In the genomic region with DNA sequence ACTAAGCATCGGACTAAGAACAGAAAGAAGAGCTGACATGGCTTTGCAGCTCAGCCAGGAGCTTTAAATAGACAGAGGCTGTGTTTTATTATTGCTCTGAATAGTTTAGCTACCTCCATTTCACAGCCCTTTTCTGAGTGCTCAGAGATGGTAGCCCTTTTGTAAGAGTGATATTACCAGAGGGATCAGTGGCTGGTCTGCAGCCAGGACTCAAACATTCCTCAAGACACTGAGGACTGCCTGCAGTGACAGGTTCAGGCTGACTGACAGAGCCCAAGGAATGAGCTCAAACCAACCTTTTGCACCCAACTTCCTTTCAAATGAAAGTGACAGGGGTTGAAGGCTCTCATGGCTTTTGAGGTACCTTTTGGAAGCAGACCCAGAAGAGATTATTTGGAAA, we compare ENCODE assay signal across 8 cellular contexts.
DNase-seq lines count a peak whose midpoint lies in the region; ATAC-seq and TF ChIP-seq lines count a peak whose summit lies in the region.

No MANE protein-coding gene starts in this region.

- no peaks in the 10 kb centered on the region for H3K27me3 Mint-ChIP-seq in CD4-positive, alpha-beta T cell
- no peaks in the 10 kb centered on the region for H3K27me3 Mint-ChIP-seq in endodermal cell (ENCODE audit: insufficient read depth)

- CTCF ChIA-PET in CD4-positive, alpha-beta T cell (lab: Charles Lee) = no interaction called here

- H3K27ac Mint-ChIP-seq in CD4-positive, alpha-beta T cell = peak overlapping the region; percentile 96
- H3K27ac Mint-ChIP-seq in endodermal cell = no peak overlapping the region

- no peaks in the 10 kb centered on the region for H3K9me3 ChIP-seq in CD4-positive, alpha-beta T cell (ENCODE audit: control insufficient read depth, low read length)
- no peaks in the 10 kb centered on the region for H3K9me3 ChIP-seq in endodermal cell (ENCODE audit: control insufficient read depth, low read length)

- H3K4me3 ChIP-seq in endodermal cell (ENCODE audit: low read length) = no peak overlapping the region

- H3K36me3 ChIP-seq in endodermal cell (ENCODE audit: control insufficient read depth, insufficient read depth, low read length) = peaks cover 4% of the 10 kb centered on the region

- intact Hi-C loops in CD4-positive, alpha-beta T cell (cut with DNase I, micrococcal nuclease) = no loop called here

- peaks cover 21% of the 10 kb centered on the region for H3K36me3 Mint-ChIP-seq in CD4-positive, alpha-beta T cell (ENCODE audit: low read depth)
- H3K36me3 Mint-ChIP-seq in endodermal cell (ENCODE audit: low read depth) = no peaks in the 10 kb centered on the region

- no peak for TF ChIP-seq CTCF in CD4-positive, alpha-beta T cell (IDR thresholded peaks at IDR 0.05)
- TF ChIP-seq CTCF in endodermal cell (conservative IDR thresholded peaks at IDR 0.05) = no peak

- peak; percentile 49 for ATAC-seq in CD4-positive, alpha-beta T cell (ENCODE audit: poor library complexity)
- ATAC-seq in GM21390 (IDR thresholded peaks at IDR 0.05; ENCODE audit: unreplicated experiment) = peak; percentile 57
- peak; percentile 37 for ATAC-seq in HG03571 (IDR thresholded peaks at IDR 0.05; ENCODE audit: unreplicated experiment)

- no peak for DNase-seq in CD4-positive, alpha-beta T cell
- peak; percentile 58 for DNase-seq in endodermal cell
- peak; percentile 34 for DNase-seq in renal cortical epithelial cell (ENCODE audit: low read depth)
- DNase-seq in DMS114 treated with DMSO at 0.1 percent for 48 hours (lab: John Stamatoyannopoulos, UW; ENCODE audit: unreplicated experiment) = no peak
- DNase-seq in occipital lobe (lab: John Stamatoyannopoulos, UW) = no peak
- DNase-seq in OCI-M1 (lab: John Stamatoyannopoulos, UW) = no peak

- H3K4me1 ChIP-seq in endodermal cell (ENCODE audit: control insufficient read depth, insufficient read depth, low read length) = peaks cover 3% of the 10 kb centered on the region

- no peak overlapping the region for H3K9ac ChIP-seq in endodermal cell (ENCODE audit: extremely low read depth, low read length, poor library complexity, severe bottlenecking)

- H3K4me1 Mint-ChIP-seq in CD4-positive, alpha-beta T cell (ENCODE audit: low read depth) = peaks cover 27% of the 10 kb centered on the region
- peaks cover 11% of the 10 kb centered on the region for H3K4me1 Mint-ChIP-seq in endodermal cell

- peak overlapping the region; percentile 47 for H3K27ac ChIP-seq in CD4-positive, alpha-beta T cell (ENCODE audit: low read depth, low read length)
- no peak overlapping the region for H3K27ac ChIP-seq in endodermal cell (ENCODE audit: low read depth, low read length)

- H3K4me3 Mint-ChIP-seq in CD4-positive, alpha-beta T cell = peak overlapping the region; percentile 87
- no peak overlapping the region for H3K4me3 Mint-ChIP-seq in endodermal cell

- no peaks in the 10 kb centered on the region for H3K9me3 Mint-ChIP-seq in CD4-positive, alpha-beta T cell
- no peaks in the 10 kb centered on the region for H3K9me3 Mint-ChIP-seq in endodermal cell

- no peaks in the 10 kb centered on the region for H3K27me3 ChIP-seq in CD4-positive, alpha-beta T cell (ENCODE audit: control insufficient read depth, insufficient read depth, low read length)
- H3K27me3 ChIP-seq in endodermal cell (ENCODE audit: control insufficient read depth, insufficient read depth, low read length, poor library complexity, severe bottlenecking) = no peaks in the 10 kb centered on the region

- 88% methylated on average over 1 of the region's 1 CpG; no CpG with 5 or more reads in 1 of the 2 experiments for WGBS in endodermal cell (ENCODE audit: insufficient coverage in 1 of 2, insufficient read length in 1 of 2), 2 experiments

- POLR2A ChIA-PET in CD4-positive, alpha-beta T cell (lab: Charles Lee) = interaction anchor here (0.5 to 1.2 kb wide), 4 partner anchors 17 to 1396 kb away, joined by 3 to 5 read pairs (median 3); a partner anchor contains a TSS

Comparison
In these comparisons a context has a peak if more than half of its experiments do, and no peak if none do; other contexts are left out.
1. DNase-seq: peak in endodermal cell (single experiment) and renal cortical epithelial cell (single experiment); none in CD4-positive, alpha-beta T cell (0 of 10), DMS114 treated with DMSO at 0.1 percent for 48 hours (single experiment), occipital lobe (single experiment) and OCI-M1 (single experiment).
2. Peak in every context shown above with its lines, with median percentiles within 50 percentile points of each other: ATAC-seq.